Comparison of ENCODE assay signal across 2 cellular contexts in the genomic region with DNA sequence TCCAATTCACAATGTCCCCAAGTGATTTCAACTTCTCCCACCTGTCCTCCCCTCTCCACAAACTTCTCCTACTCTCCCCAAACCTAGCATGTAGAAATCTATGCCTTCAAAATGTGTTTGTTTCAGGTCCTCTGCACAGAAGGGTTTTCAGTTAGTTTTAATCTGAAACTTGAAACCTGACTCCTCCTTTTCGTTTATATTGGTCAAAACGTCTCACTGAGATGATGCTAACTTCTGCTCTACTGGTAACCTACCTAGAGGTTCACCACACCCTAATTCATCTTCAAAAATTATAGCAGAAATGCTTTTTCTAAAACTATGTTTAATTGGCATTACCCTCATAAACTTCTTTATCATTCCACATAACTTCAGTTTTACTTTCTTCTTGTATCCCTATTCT.
"Had no signal": no experiment of that assay in that cellular context is flagged by ENCODE, and none has a peak within 500 bp of the region (broad histone marks: within the 10 kb centered on the region; RNA-seq: fewer than 3 reads in every experiment).

No MANE protein-coding gene starts in this region.

- ATAC-seq: GM12878 had no signal

- H3K4me3 ChIP-seq: GM12878 had no signal

- DNase-seq: GDM1 had no signal
